Comparison of ENCODE assay signal across 2 cellular contexts in genomic region chr1:3598522-3599285, GRCh38.
TF ChIP-seq lines count a peak whose summit lies in the region.

No MANE protein-coding gene starts in this region.

TF ChIP-seq in SK-N-SH, 30 proteins besides CTCF, POLR2A, EP300 and RAD21 (continued from another document):
- TF ChIP-seq USF1 (IDR thresholded peaks at IDR 0.05; ENCODE audit: borderline replicate concordance, low read depth), result no peak
- no peak for TF ChIP-seq FOXJ3 (CRISPR knock-in tag; IDR thresholded peaks at IDR 0.05)
- TF ChIP-seq NFIC (IDR thresholded peaks at IDR 0.05; ENCODE audit: borderline replicate concordance), result no peak
- no peak for TF ChIP-seq RXRA (IDR thresholded peaks at IDR 0.05; ENCODE audit: borderline replicate concordance, low read depth)
- TF ChIP-seq TCF12 (IDR thresholded peaks at IDR 0.05), result no peak
- TF ChIP-seq PBX3 (IDR thresholded peaks at IDR 0.05), result no peak
- TF ChIP-seq ELF1 (IDR thresholded peaks at IDR 0.05), result no peak
- no peak for TF ChIP-seq MEF2A (IDR thresholded peaks at IDR 0.05; ENCODE audit: borderline replicate concordance, low read depth)
- TF ChIP-seq RFX5 (IDR thresholded peaks at IDR 0.05; ENCODE audit: low read length), result no peak

TF ChIP-seq in SK-N-SH treated with all-trans-retinoic acid at 6 μM for 48 hours, 23 proteins besides CTCF, POLR2A, EP300 and RAD21 (continued from another document):
- no peak for TF ChIP-seq CSRNP3 (CRISPR knock-in tag; IDR thresholded peaks at IDR 0.05)
